Comparison of ENCODE assay signal across 1 cellular context in genomic region chr6:3915076-3915791, GRCh38.
TF ChIP-seq lines count a peak whose summit lies in the region.

No MANE protein-coding gene starts in this region.

TF ChIP-seq in GM12878, 131 proteins besides CTCF, POLR2A, EP300 and RAD21 (continued from another document):
- TF ChIP-seq IKZF1 (conservative IDR thresholded peaks at IDR 0.05), result no peak
- TF ChIP-seq ZBTB33 (IDR thresholded peaks at IDR 0.05), result no peak
- no peak for TF ChIP-seq PRDM15 (CRISPR knock-in tag; IDR thresholded peaks at IDR 0.05)
- TF ChIP-seq RFX5 (IDR thresholded peaks at IDR 0.05; ENCODE audit: low read depth, low read length), result no peak
- TF ChIP-seq KLF5 (IDR thresholded peaks at IDR 0.05; ENCODE audit: partially characterized antibody), result no peak
- TF ChIP-seq, protein P1, sequence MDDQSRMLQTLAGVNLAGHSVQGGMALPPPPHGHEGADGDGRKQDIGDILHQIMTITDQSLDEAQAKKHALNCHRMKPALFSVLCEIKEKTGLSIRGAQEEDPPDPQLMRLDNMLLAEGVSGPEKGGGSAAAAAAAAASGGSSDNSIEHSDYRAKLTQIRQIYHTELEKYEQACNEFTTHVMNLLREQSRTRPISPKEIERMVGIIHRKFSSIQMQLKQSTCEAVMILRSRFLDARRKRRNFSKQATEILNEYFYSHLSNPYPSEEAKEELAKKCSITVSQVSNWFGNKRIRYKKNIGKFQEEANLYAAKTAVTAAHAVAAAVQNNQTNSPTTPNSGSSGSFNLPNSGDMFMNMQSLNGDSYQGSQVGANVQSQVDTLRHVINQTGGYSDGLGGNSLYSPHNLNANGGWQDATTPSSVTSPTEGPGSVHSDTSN (IDR thresholded peaks at IDR 0.05; ENCODE audit: insufficient replicate concordance, low read depth, low read length), result no peak
- TF ChIP-seq ZNF622 (IDR thresholded peaks at IDR 0.05), result no peak
- TF ChIP-seq STAT1 (conservative IDR thresholded peaks at IDR 0.05), result no peak
- no peak for TF ChIP-seq NFXL1 (IDR thresholded peaks at IDR 0.05; ENCODE audit: borderline replicate concordance)
- TF ChIP-seq CHD4 (IDR thresholded peaks at IDR 0.05), result no peak
- TF ChIP-seq POLR2AphosphoS5 (IDR thresholded peaks at IDR 0.05; ENCODE audit: low read length), result no peak
- TF ChIP-seq CREM (IDR thresholded peaks at IDR 0.05; ENCODE audit: low read depth), result no peak
- peak; percentile 93 for TF ChIP-seq RUNX3 (IDR thresholded peaks at IDR 0.05; ENCODE audit: low read length)
- TF ChIP-seq, protein P2, sequence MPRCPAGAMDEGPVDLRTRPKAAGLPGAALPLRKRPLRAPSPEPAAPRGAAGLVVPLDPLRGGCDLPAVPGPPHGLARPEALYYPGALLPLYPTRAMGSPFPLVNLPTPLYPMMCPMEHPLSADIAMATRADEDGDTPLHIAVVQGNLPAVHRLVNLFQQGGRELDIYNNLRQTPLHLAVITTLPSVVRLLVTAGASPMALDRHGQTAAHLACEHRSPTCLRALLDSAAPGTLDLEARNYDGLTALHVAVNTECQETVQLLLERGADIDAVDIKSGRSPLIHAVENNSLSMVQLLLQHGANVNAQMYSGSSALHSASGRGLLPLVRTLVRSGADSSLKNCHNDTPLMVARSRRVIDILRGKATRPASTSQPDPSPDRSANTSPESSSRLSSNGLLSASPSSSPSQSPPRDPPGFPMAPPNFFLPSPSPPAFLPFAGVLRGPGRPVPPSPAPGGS (IDR thresholded peaks at IDR 0.05; ENCODE audit: borderline replicate concordance, insufficient read depth, low read depth, low read length, poor library complexity, severe bottlenecking), result no peak
- no peak for TF ChIP-seq MYB (IDR thresholded peaks at IDR 0.05; ENCODE audit: borderline replicate concordance, low read depth, low read length)
- peak; percentile 93 for TF ChIP-seq TCF7 (IDR thresholded peaks at IDR 0.05; ENCODE audit: borderline replicate concordance)
- peak; percentile 62; the same call in 1 of the 2 replicates for TF ChIP-seq IRF4 (IDR thresholded peaks at IDR 0.05; ENCODE audit: low read depth, low read length)
- TF ChIP-seq RCOR1 (conservative IDR thresholded peaks at IDR 0.05; ENCODE audit: low read depth, low read length), result no peak
- no peak for TF ChIP-seq IKZF2 (IDR thresholded peaks at IDR 0.05)
- no peak for TF ChIP-seq MXI1 (IDR thresholded peaks at IDR 0.05; ENCODE audit: low read depth, low read length)
- TF ChIP-seq, protein P3, sequence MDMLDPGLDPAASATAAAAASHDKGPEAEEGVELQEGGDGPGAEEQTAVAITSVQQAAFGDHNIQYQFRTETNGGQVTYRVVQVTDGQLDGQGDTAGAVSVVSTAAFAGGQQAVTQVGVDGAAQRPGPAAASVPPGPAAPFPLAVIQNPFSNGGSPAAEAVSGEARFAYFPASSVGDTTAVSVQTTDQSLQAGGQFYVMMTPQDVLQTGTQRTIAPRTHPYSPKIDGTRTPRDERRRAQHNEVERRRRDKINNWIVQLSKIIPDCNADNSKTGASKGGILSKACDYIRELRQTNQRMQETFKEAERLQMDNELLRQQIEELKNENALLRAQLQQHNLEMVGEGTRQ (IDR thresholded peaks at IDR 0.05; ENCODE audit: borderline replicate concordance, low read depth, low read length), result no peak
- TF ChIP-seq CBFB (IDR thresholded peaks at IDR 0.05; ENCODE audit: low read depth), result no peak
- TF ChIP-seq SPI1 (IDR thresholded peaks at IDR 0.05; ENCODE audit: borderline replicate concordance, insufficient read depth, low read depth, low read length), result peak; percentile 71; the same call in 1 of the 2 replicates
- TF ChIP-seq SMC3 (IDR thresholded peaks at IDR 0.05; ENCODE audit: borderline replicate concordance, low read length), result no peak
- no peak for TF ChIP-seq FOXM1 (IDR thresholded peaks at IDR 0.05; ENCODE audit: low read depth, low read length)
- TF ChIP-seq YBX1 (IDR thresholded peaks at IDR 0.05), result no peak
